In the genomic region with DNA sequence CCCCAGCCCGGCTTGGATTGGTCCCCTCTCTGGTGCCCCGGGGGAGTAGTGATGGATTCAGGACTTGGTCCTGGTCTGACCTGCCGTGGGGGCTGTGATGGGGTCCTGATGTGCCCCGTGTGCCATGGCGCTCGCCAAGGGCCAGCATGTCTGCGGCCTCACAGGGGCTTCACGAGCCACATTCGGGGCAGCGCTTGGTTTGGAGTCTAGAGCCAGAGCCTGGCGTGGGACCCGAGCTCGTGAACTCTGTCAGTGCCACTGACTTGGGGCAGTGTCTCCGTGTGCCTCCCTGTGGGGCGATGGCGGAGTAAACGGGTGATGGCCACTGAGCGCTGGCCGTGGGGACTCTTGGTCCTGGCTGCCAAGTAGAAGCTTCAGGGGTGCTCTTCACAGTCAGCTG, we compare ENCODE assay signal across 23 cellular contexts. TPM values are rescaled to one million over a fixed set of nuclear protein-coding genes. Genes with fewer than 3 reads are reported as not detected.
DNase-seq lines count a peak whose midpoint lies in the region; ATAC-seq, FAIRE-seq and TF ChIP-seq lines count a peak whose summit lies in the region.
"Had no signal": no experiment of that assay in that cellular context is flagged by ENCODE, and none has a peak within 500 bp of the region (broad histone marks: within the 10 kb centered on the region; RNA-seq: fewer than 3 reads in every experiment).

No MANE protein-coding gene starts in this region.

- H3K14ac ChIP-seq in H1 (ENCODE audit: insufficient read length) (no peak overlapping the region), neuronal stem cell (ENCODE audit: low read length) (no peak overlapping the region)

- TF ChIP-seq POLR2A in HepG2 (IDR thresholded peaks at IDR 0.05; ENCODE audit: insufficient read depth in 1 of 2, low read depth in 2 of 2, low read length in 2 of 2): no peak
- TF ChIP-seq POLR2A in right lobe of liver (IDR thresholded peaks at IDR 0.05): no peak
- no peak for TF ChIP-seq POLR2A in H1 (IDR thresholded peaks at IDR 0.05; ENCODE audit: control extremely low read depth in 1 of 2, low read depth in 2 of 2, low read length in 2 of 2)

- POLR2A ChIA-PET in HepG2 (lab: Yijun Ruan, JAX) (no interaction called here), H1 (lab: Charles Lee; ENCODE audit: partially characterized antibody) (interaction anchor here (0.6 to 2.5 kb wide), 2 partner anchors 14 to 118 kb away, joined by 3 to 6 read pairs; no protein-coding TSS in a partner anchor)

- H3K4me3 ChIP-seq in HepG2 (replicated peaks in 1 of 3; ENCODE audit: insufficient read depth in 1 of 3, low read depth in 2 of 3, low read length in 3 of 3) (no peak overlapping the region), right lobe of liver (no peak overlapping the region), H1 (ENCODE audit: extremely low read depth in 1 of 4, insufficient read depth in 2 of 4, low read depth in 3 of 4, low read length in 4 of 4) (no peak overlapping the region), neuronal stem cell (ENCODE audit: low read length in 2 of 2) (no peak overlapping the region)
- H3K4me3 ChIP-seq: GM12878, MG63 had no signal

- no peak overlapping the region for H4K5ac ChIP-seq in H1 (ENCODE audit: insufficient read length, low read depth, low read length)

- H3K4me1 ChIP-seq in HepG2 (ENCODE audit: insufficient read depth, low read length) (0 out of 2 replicates have a peak, but pooled peaks cover under 1% of the 10 kb centered on the region), right lobe of liver (peaks cover 0 to 8% (median 0%) of the 10 kb centered on the region in 4 donors), H1 (replicated peaks in 1 of 4; ENCODE audit: control insufficient read depth in 3 of 4, insufficient read depth in 4 of 4, low read length in 3 of 4) (peaks cover 0 to 7% (median 3%) of the 10 kb centered on the region in 4 experiments; a peak in 4 of 7 replicates), neuronal stem cell (ENCODE audit: control insufficient read depth in 2 of 2, insufficient read depth in 1 of 2, low read depth in 1 of 2, low read length in 2 of 2) (peaks cover 18 to 20% of the 10 kb centered on the region in 2 donors)

- H3K79me1 ChIP-seq in H1 (ENCODE audit: low read depth, low read length) (peaks cover 16% of the 10 kb centered on the region), neuronal stem cell (ENCODE audit: low read depth, low read length) (peaks cover 30% of the 10 kb centered on the region)

- H3K9me3 ChIP-seq in HepG2 (ENCODE audit: low read length) (no peaks in the 10 kb centered on the region), right lobe of liver (no peaks in the 10 kb centered on the region), H1 (ENCODE audit: insufficient read depth in 2 of 2, low read depth in 1 of 2, low read length in 1 of 2) (no peaks in the 10 kb centered on the region), neuronal stem cell (replicated peaks in 1 of 2; ENCODE audit: control insufficient read depth in 2 of 2, insufficient read depth in 1 of 2, low read depth in 1 of 2, low read length in 2 of 2) (peaks cover 0 to 1% of the 10 kb centered on the region in 2 donors)
- H3K9me3 ChIP-seq: MG63 had no signal

- no peak for TF ChIP-seq RAD21 in HepG2 (CRISPR knock-in tag; IDR thresholded peaks at IDR 0.05)
- TF ChIP-seq RAD21 in H1 (IDR thresholded peaks at IDR 0.05 in 1 of 2, conservative IDR thresholded peaks at IDR 0.05 in 1 of 2; ENCODE audit: low read depth in 2 of 2, low read length in 2 of 2): no peak

- H3K4me2 ChIP-seq in HepG2 (ENCODE audit: low read depth, low read length) (no peak overlapping the region), H1 (ENCODE audit: insufficient read depth in 1 of 2, low read depth in 2 of 2, low read length in 2 of 2) (no peak overlapping the region), neuronal stem cell (ENCODE audit: insufficient read depth, low read length, poor library complexity, severe bottlenecking) (no peak overlapping the region)

- H2BK12ac ChIP-seq in H1 (ENCODE audit: low read depth, low read length) (no peak overlapping the region), neuronal stem cell (ENCODE audit: low read length) (no peak overlapping the region)

- H4K8ac ChIP-seq in H1 (ENCODE audit: extremely low read depth, insufficient read depth, low read length): peak overlapping the region; percentile 92; the same call in 1 of the 2 replicates
- no peak overlapping the region for H4K8ac ChIP-seq in neuronal stem cell (ENCODE audit: low read depth, low read length)

- H3K23ac ChIP-seq in H1 (ENCODE audit: insufficient read length): no peak overlapping the region
- H3K23ac ChIP-seq in neuronal stem cell (ENCODE audit: low read depth, low read length, poor library complexity): peak overlapping the region; percentile 91

- no peak for TF ChIP-seq CTCF in HepG2 (CRISPR knock-in tag; IDR thresholded peaks at IDR 0.05)
- no peak for TF ChIP-seq CTCF in right lobe of liver (IDR thresholded peaks at IDR 0.05)
- no peak for TF ChIP-seq CTCF in H1 (IDR thresholded peaks at IDR 0.05; ENCODE audit: control extremely low read depth in 1 of 3, insufficient read depth in 1 of 3, low read depth in 1 of 3, low read length in 3 of 3)

- H3K9ac ChIP-seq in HepG2 (ENCODE audit: insufficient read depth, low read depth, low read length): no peak overlapping the region
- H3K9ac ChIP-seq in H1 (replicated peaks in 1 of 4; ENCODE audit: extremely low read depth in 1 of 4, low read depth in 3 of 4, low read length in 3 of 4): no peak overlapping the region
- H3K9ac ChIP-seq in neuronal stem cell (ENCODE audit: low read depth, low read length, poor library complexity): no peak overlapping the region

- H3K27ac ChIP-seq in HepG2 (ENCODE audit: extremely low read length, insufficient read depth, low read length) (no peak overlapping the region), right lobe of liver (no peak overlapping the region), H1 (ENCODE audit: low read depth, low read length) (no peak overlapping the region), neuronal stem cell (replicated peaks; ENCODE audit: low read length) (no peak overlapping the region)

- no peak overlapping the region for H2AK5ac ChIP-seq in H1 (ENCODE audit: low read depth, low read length)
- peak overlapping the region; percentile 70 for H2AK5ac ChIP-seq in neuronal stem cell (ENCODE audit: low read depth, low read length)

- FAIRE-seq in HepG2 (lab: Jason Lieb, UNC) (no peak), H1 (lab: Jason Lieb, UNC) (no peak)
- FAIRE-seq: A204.1, GM12878 had no signal

- CTCF ChIA-PET in HepG2 (lab: Yijun Ruan, JAX; ENCODE audit: low intra/inter-chr PET ratio, low total read pairs) (no interaction called here), H1 (lab: Charles Lee; ENCODE audit: partially characterized antibody) (interaction anchor here (0.6 to 4.6 kb wide), 13 partner anchors 10 to 340 kb away, joined by 3 to 32 read pairs (median 4); no protein-coding TSS in a partner anchor)

- no peak overlapping the region for H2BK20ac ChIP-seq in H1 (ENCODE audit: low read length)

- H4K20me1 ChIP-seq in HepG2 (ENCODE audit: insufficient read depth, low read length): peaks cover 52% of the 10 kb centered on the region
- H4K20me1 ChIP-seq in H1 (replicated peaks in 1 of 2; ENCODE audit: control insufficient read depth in 1 of 2, insufficient read depth in 2 of 2, low read length in 2 of 2): peaks cover 24 to 28% of the 10 kb centered on the region in 2 experiments

- H3K18ac ChIP-seq in H1 (ENCODE audit: extremely low read depth, low read length) (no peak overlapping the region), neuronal stem cell (ENCODE audit: low read length) (no peak overlapping the region)

- no peak for DNase-seq in HepG2 (ENCODE audit: low spot score)
- DNase-seq in right lobe of liver: no peak
- DNase-seq in H1 (ENCODE audit: low read depth in 1 of 2, low spot score in 2 of 2): no peak
- no peak for DNase-seq in neuronal stem cell (ENCODE audit: low spot score)
- DNase-seq in hypothalamus (lab: John Stamatoyannopoulos, UW): no peak
- DNase-seq in NCI-H1105 (lab: John Stamatoyannopoulos, UW): no peak
- DNase-seq: DMS 273 treated with DMSO at 0.1 percent for 48 hours; GDM1; GOT3; HFFc6; Karpas-422; MG63; NCI-H1105 treated with DMSO at 0.1 percent for 48 hours; NCI-H187 treated with DMSO at 0.1 percent for 48 hours; NCI-H2171; NCI-H446; NCI-H69; NK-92 treated with Interleukin-12 subunit alpha and Interleukin-12 subunit beta, amount 100 ng/mL, for 24 hours; OCI-M1; SHP77 treated with DMSO at 0.1 percent for 48 hours had no signal

- ATAC-seq in HepG2 (no peak), right lobe of liver (no peak), GM18907 (IDR thresholded peaks at IDR 0.05; ENCODE audit: unreplicated experiment) (no peak)
- ATAC-seq: GM12878 had no signal

- H4K91ac ChIP-seq in H1 (replicated peaks; ENCODE audit: insufficient read length, low read length) (no peak overlapping the region), neuronal stem cell (ENCODE audit: low read depth, low read length, poor library complexity) (no peak overlapping the region)

- intact Hi-C loops in HepG2 (cut with micrococcal nuclease; ENCODE audit: unreplicated experiment): no loop called here
- intact Hi-C loops in right lobe of liver (cut with DNase I): no loop called here

- no peaks in the 10 kb centered on the region for H3K27me3 ChIP-seq in HepG2 (ENCODE audit: control insufficient read depth in 1 of 2, insufficient read depth in 2 of 2, low read length in 2 of 2)
- H3K27me3 ChIP-seq in right lobe of liver: no peaks in the 10 kb centered on the region
- H3K27me3 ChIP-seq in H1 (replicated peaks in 1 of 4; ENCODE audit: control insufficient read depth in 3 of 4, extremely low read depth in 1 of 4, insufficient read depth in 3 of 4, low read length in 3 of 4): no peaks in the 10 kb centered on the region
- no peaks in the 10 kb centered on the region for H3K27me3 ChIP-seq in neuronal stem cell (ENCODE audit: control insufficient read depth in 3 of 3, insufficient read depth in 3 of 3, low read depth in 1 of 3, low read length in 3 of 3)
- H3K27me3 ChIP-seq: MG63 had no signal

- H2BK15ac ChIP-seq in H1 (ENCODE audit: low read length) (no peak overlapping the region), neuronal stem cell (ENCODE audit: low read length) (no peak overlapping the region)

- H2BK120ac ChIP-seq in H1 (replicated peaks; ENCODE audit: low read depth, low read length): no peak overlapping the region
- H2BK120ac ChIP-seq in neuronal stem cell (ENCODE audit: low read depth, low read length): no peak overlapping the region

- H2BK5ac ChIP-seq in H1 (ENCODE audit: low read depth, low read length) (no peak overlapping the region; the same call in 1 of the 2 replicates), neuronal stem cell (ENCODE audit: low read length) (peak overlapping the region; percentile 39)

- H3K79me2 ChIP-seq in HepG2 (ENCODE audit: insufficient read depth, low read length): peaks cover 59% of the 10 kb centered on the region
- peaks cover 0 to 71% of the 10 kb centered on the region in 2 experiments; a peak in 2 of 4 replicates for H3K79me2 ChIP-seq in H1 (ENCODE audit: control insufficient read depth in 1 of 2, insufficient read depth in 2 of 2, low read length in 2 of 2)

- no TSS peak for BruUV-seq in HepG2 (replicated peaks; lab: Mats Ljungman, UMichigan)

- H2AFZ ChIP-seq in HepG2 (ENCODE audit: low read length): no peak overlapping the region
- H2AFZ ChIP-seq in H1 (ENCODE audit: low read length): no peak overlapping the region
- H2AFZ ChIP-seq in neuronal stem cell (ENCODE audit: low read length): no peak overlapping the region

- H3K4ac ChIP-seq in H1 (replicated peaks; ENCODE audit: insufficient read length, low read depth, low read length) (no peak overlapping the region), neuronal stem cell (ENCODE audit: low read length) (no peak overlapping the region)

- H3K36me3 ChIP-seq in HepG2 (replicated peaks in 1 of 2; ENCODE audit: control insufficient read depth in 1 of 2, insufficient read depth in 2 of 2, low read length in 2 of 2) (peaks cover 4 to 6% of the 10 kb centered on the region in 2 experiments; a peak in 3 of 5 replicates), right lobe of liver (no peaks in the 10 kb centered on the region), H1 (ENCODE audit: control insufficient read depth in 2 of 4, insufficient read depth in 4 of 4, low read length in 3 of 4) (no peaks in the 10 kb centered on the region), neuronal stem cell (replicated peaks in 1 of 2; ENCODE audit: control insufficient read depth in 2 of 2, insufficient read depth in 2 of 2, low read length in 2 of 2) (peaks cover 0 to 2% of the 10 kb centered on the region in 2 donors)
- H3K36me3 ChIP-seq: MG63 had no signal

- no peaks in the 10 kb centered on the region for H3K23me2 ChIP-seq in H1 (ENCODE audit: low read depth, low read length)

- in situ Hi-C loops in HepG2 (cut with HindIII; ENCODE audit: extremely low pct_ligation_motif_present, low pct_unique_long_range_greater_than_20kb): no loop called here

- TF ChIP-seq EP300 in HepG2 (IDR thresholded peaks at IDR 0.05; ENCODE audit: low read depth in 2 of 2, low read length in 2 of 2) (no peak), HepG2 (CRISPR knock-in tag; IDR thresholded peaks at IDR 0.05; ENCODE audit: borderline replicate concordance) (no peak), H1 (IDR thresholded peaks at IDR 0.05; ENCODE audit: borderline replicate concordance in 1 of 2, low read depth in 2 of 2, low read length in 2 of 2) (no peak)

- WGBS in HepG2 (ENCODE audit: low lambda C conversion rate): 86% methylated on average over 4 of the region's 19 CpGs
- no CpG with 5 or more reads among the region's 19 CpGs for WGBS in right lobe of liver (ENCODE audit: insufficient coverage, low coverage, low lambda C conversion rate, missing lambda C conversion rate)
- WGBS in H1 (ENCODE audit: extremely low coverage in 1 of 2, insufficient coverage in 1 of 2, insufficient read length in 1 of 2, insufficient replicate concordance in 2 of 2, low coverage in 1 of 2, low lambda C conversion rate in 2 of 2, missing lambda C conversion rate in 1 of 2), 2 experiments: 89% methylated on average over 19 of the region's 19 CpGs; no CpG with 5 or more reads in 1 of the 2 experiments
- no CpG with 5 or more reads among the region's 19 CpGs for WGBS in neuronal stem cell (ENCODE audit: extremely low coverage in 2 of 2, insufficient read length in 2 of 2, insufficient replicate concordance in 1 of 2), 2 donors

- H3K56ac ChIP-seq in H1 (replicated peaks; ENCODE audit: insufficient read length, low read depth, low read length): no peak overlapping the region

RNA-seq across cellular contexts. Expression of gene KDM4B, which starts 17.1 kb away (rescaled TPM):
- total RNA-seq in HepG2 (2016; rRNA removed; fragmentation: Illumina TruSeq; extraction: Trizol): 4.4 and 4.9 TPM in 2 replicates
- 8.2 and 11.5 TPM in 2 replicates for total RNA-seq in HepG2 (2016; cell fraction: cytosol; rRNA removed; fragmentation: Illumina TruSeq; extraction: Trizol; ENCODE audit: low read depth)
- total RNA-seq in HepG2 (2016; cell fraction: insoluble cytoplasmic fraction; rRNA removed; fragmentation: Illumina TruSeq; extraction: Trizol): 3.5 and 4.9 TPM in 2 replicates
- 3.1 and 3.8 TPM in 2 replicates for total RNA-seq in HepG2 (2016; cell fraction: membrane; rRNA removed; fragmentation: Illumina TruSeq; extraction: Trizol)
- total RNA-seq in HepG2 (2016; cell fraction: nucleus; rRNA removed; fragmentation: Illumina TruSeq; extraction: Trizol): 3.9 and 4.5 TPM in 2 replicates
- 14.6 and 18.6 TPM in 2 replicates for polyA plus RNA-seq in HepG2 (2011; rRNA removed)
- polyA plus RNA-seq in HepG2 (2011; cell fraction: cytosol; rRNA removed): 6.9 and 11.2 TPM in 2 replicates
- 33.5 and 43.5 TPM in 2 replicates for polyA plus RNA-seq in HepG2 (2011; cell fraction: nucleus; rRNA removed)
- 13.7 TPM in 2 replicates for polyA plus RNA-seq in HepG2 (2012)
- polyA plus RNA-seq in HepG2 (2016; cell fraction: cytosol; fragmentation: Illumina TruSeq; extraction: Trizol; ENCODE audit: low read depth): 0.49 and 0.51 TPM in 2 replicates
- polyA plus RNA-seq in HepG2 (2016; cell fraction: insoluble cytoplasmic fraction; fragmentation: Illumina TruSeq; extraction: Trizol; ENCODE audit: low read depth): 4.1 and 5.2 TPM in 2 replicates
- 0.86 and 1.2 TPM in 2 replicates for polyA plus RNA-seq in HepG2 (2016; cell fraction: membrane; fragmentation: Illumina TruSeq; extraction: Trizol; ENCODE audit: low read depth)
- polyA plus RNA-seq in HepG2 (2016; cell fraction: nucleus; fragmentation: Illumina TruSeq; extraction: Trizol; ENCODE audit: insufficient read depth, low read depth): 7.8 and 9.0 TPM in 2 replicates
- polyA minus RNA-seq in HepG2 (2011; rRNA and poly(A)+ RNA removed; ENCODE audit: low replicate concordance): 27.9 and 166 TPM in 2 replicates
- 29.8 and 30.8 TPM in 2 replicates for polyA minus RNA-seq in HepG2 (2011; cell fraction: cytosol; rRNA and poly(A)+ RNA removed)
- polyA minus RNA-seq in HepG2 (2011; cell fraction: nucleus; rRNA and poly(A)+ RNA removed): 29.2 and 30.7 TPM in 2 replicates
- total RNA-seq in right lobe of liver: 10 to 100 TPM; 14.2 to 36.9 (median 29.1) TPM
- total RNA-seq in H1 (2021; fragmentation: NEBNext Ultra II Directional; extraction: Animal tissue kit (Norgen Biotek cat#: 25700)): 31.9 and 32.8 TPM in 2 replicates
- polyA plus RNA-seq in H1 (2011; rRNA removed): 12.0 and 21.1 TPM in 2 replicates
- 16.6 TPM for polyA plus RNA-seq in H1 (2011; cell fraction: cytosol; rRNA removed)
- 36.4 TPM for polyA plus RNA-seq in H1 (2011; cell fraction: nucleus; rRNA removed)
- 15.0 to 22.8 TPM (median 19.6 TPM) in 4 replicates for polyA plus RNA-seq in H1 (2012, experiment 1 of 2)
- 17.0 TPM for polyA plus RNA-seq in H1 (2012, experiment 2 of 2)
- polyA plus RNA-seq in H1 (2013, experiment 1 of 2): 13.3 TPM
- 12.3 TPM for polyA plus RNA-seq in H1 (2013, experiment 2 of 2)
- polyA minus RNA-seq in H1 (2011; rRNA and poly(A)+ RNA removed): 18.7 and 23.6 TPM in 2 replicates
- 26.2 TPM for polyA minus RNA-seq in H1 (2011; cell fraction: cytosol; rRNA and poly(A)+ RNA removed)
- polyA minus RNA-seq in H1 (2011; cell fraction: nucleus; rRNA and poly(A)+ RNA removed): 44.4 TPM
- polyA plus RNA-seq in neuronal stem cell (2013, experiment 1 of 2): 17.8 TPM
- 18.4 TPM for polyA plus RNA-seq in neuronal stem cell (2013, experiment 2 of 2)
